Comparison of ENCODE assay signal across 13 cellular contexts in the genomic region with DNA sequence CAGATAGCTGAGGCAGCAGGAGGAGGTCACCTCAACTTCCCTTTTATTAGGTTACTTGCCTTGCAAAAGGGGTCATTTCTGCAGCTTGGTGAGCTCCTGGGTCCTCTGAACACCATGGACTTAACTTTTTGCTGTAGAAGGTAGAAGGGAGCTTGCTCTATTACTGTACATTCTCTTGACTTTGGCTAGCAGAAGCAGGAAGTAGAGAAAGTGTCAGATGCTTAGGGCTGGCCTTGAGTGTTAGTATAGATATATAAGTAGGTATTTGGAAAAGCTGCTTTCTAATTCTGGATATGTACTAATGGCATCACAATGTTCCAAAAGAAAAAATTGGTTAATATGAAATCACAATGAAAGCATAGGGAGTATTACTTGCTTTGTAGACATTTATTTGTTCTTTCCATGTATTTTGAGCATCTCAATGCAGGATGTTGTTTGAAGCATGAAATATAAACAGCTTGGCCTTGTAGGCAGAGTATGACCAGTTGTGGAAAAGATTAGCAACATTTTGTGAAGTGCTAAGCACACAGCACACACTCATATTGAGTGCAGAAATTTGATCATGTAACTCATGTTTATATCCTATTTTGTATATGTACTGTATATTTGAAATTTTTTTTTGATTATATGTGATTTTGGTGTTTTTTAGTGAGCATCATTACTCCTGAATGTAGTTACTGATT.
DNase-seq lines count a peak whose midpoint lies in the region; ATAC-seq and TF ChIP-seq lines count a peak whose summit lies in the region.
"Had no signal": no experiment of that assay in that cellular context is flagged by ENCODE, and none has a peak within 500 bp of the region (broad histone marks: within the 10 kb centered on the region; RNA-seq: fewer than 3 reads in every experiment).

No MANE protein-coding gene starts in this region.

- H3K27ac Mint-ChIP-seq in activated T-cell treated with anti-CD3 and anti-CD28 coated beads, Interleukin-2, amount 50 U/mL, for 24 hours = peak overlapping the region; percentile 3
- peak overlapping the region; percentile 5 to 71 for H3K27ac Mint-ChIP-seq in T-cell

- POLR2A ChIA-PET in T-cell (lab: Charles Lee) = interaction anchor here in 1 of 2 donors (0.5 kb wide), 1 partner anchor 24 kb away, joined by 3 read pairs; no protein-coding TSS in a partner anchor

- H3K27me3 Mint-ChIP-seq in activated T-cell treated with anti-CD3 and anti-CD28 coated beads, Interleukin-2, amount 50 U/mL, for 24 hours = no peaks in the 10 kb centered on the region
- no peaks in the 10 kb centered on the region for H3K27me3 Mint-ChIP-seq in T-cell

- peaks cover 13% of the 10 kb centered on the region for H3K4me1 ChIP-seq in right cardiac atrium (ENCODE audit: control insufficient read depth, insufficient read depth, low read length)
- peaks cover 25 to 37% (median 32%) of the 10 kb centered on the region in 3 donors for H3K4me1 ChIP-seq in skeletal muscle tissue (ENCODE audit: control insufficient read depth in 3 of 3, insufficient read depth in 3 of 3, low read length in 3 of 3)
- H3K4me1 ChIP-seq in vagina = peaks cover 35% of the 10 kb centered on the region

- no peaks in the 10 kb centered on the region for H3K9me3 Mint-ChIP-seq in activated T-cell treated with anti-CD3 and anti-CD28 coated beads, Interleukin-2, amount 50 U/mL, for 24 hours
- no peaks in the 10 kb centered on the region for H3K9me3 Mint-ChIP-seq in T-cell

- H3K27me3 ChIP-seq in right cardiac atrium (ENCODE audit: control insufficient read depth, insufficient read depth) (no peaks in the 10 kb centered on the region), skeletal muscle tissue (ENCODE audit: control insufficient read depth in 3 of 3, insufficient read depth in 3 of 3, low read length in 3 of 3) (no peaks in the 10 kb centered on the region), vagina (no peaks in the 10 kb centered on the region)
- H3K27me3 ChIP-seq: gastroesophageal sphincter, ovary had no signal

- in situ Hi-C loops in GM13976 (cut with MboI; ENCODE audit: low sequenced_read_pairs, unreplicated experiment) = no loop called here

- H3K4me3 ChIP-seq in right cardiac atrium (ENCODE audit: low read length) = no peak overlapping the region
- no peak overlapping the region for H3K4me3 ChIP-seq in skeletal muscle tissue (ENCODE audit: low read length in 3 of 3)
- no peak overlapping the region for H3K4me3 ChIP-seq in vagina
- H3K4me3 ChIP-seq: gastroesophageal sphincter, ovary had no signal

- intact Hi-C loops in right cardiac atrium (cut with DNase I) = no loop called here
- intact Hi-C loops in vagina (cut with DNase I) = no loop called here

- TF ChIP-seq CTCF in GM13976 (IDR thresholded peaks at IDR 0.05; ENCODE audit: borderline replicate concordance, control extremely low read depth, extremely low read depth, insufficient read depth, missing control alignments) (no peak), vagina (IDR thresholded peaks at IDR 0.05) (no peak)

- no peaks in the 10 kb centered on the region for H3K9me3 ChIP-seq in right cardiac atrium (ENCODE audit: control insufficient read depth, low read length)
- no peaks in the 10 kb centered on the region for H3K9me3 ChIP-seq in skeletal muscle tissue (ENCODE audit: control insufficient read depth in 3 of 3, low read length in 3 of 3)
- H3K9me3 ChIP-seq in vagina = no peaks in the 10 kb centered on the region
- H3K9me3 ChIP-seq: gastroesophageal sphincter, ovary had no signal

- H3K27ac ChIP-seq in right cardiac atrium (ENCODE audit: low read length) (peak overlapping the region; percentile 23), skeletal muscle tissue (ENCODE audit: low read depth, low read length) (peak overlapping the region; percentile 1), vagina (no peak overlapping the region)
- H3K27ac ChIP-seq: gastroesophageal sphincter, ovary had no signal

- CTCF ChIA-PET in T-cell (lab: Charles Lee) = interaction anchor here in 1 of 2 donors (1.1 to 2.0 kb wide), 3 partner anchors 11 to 89 kb away, joined by 3 to 10 read pairs (median 4); no protein-coding TSS in a partner anchor

- H3K9ac ChIP-seq in skeletal muscle tissue (ENCODE audit: low read depth in 1 of 3, low read length in 3 of 3) = no peak overlapping the region

- no peak for DNase-seq in activated T-cell treated with anti-CD3 and anti-CD28 coated beads, Interleukin-2, amount 50 U/mL, for 24 hours
- DNase-seq in activated T-cell treated with anti-CD3 and anti-CD28 coated beads, Interleukin-2, amount 50 U/mL, for 48 hours = no peak
- DNase-seq in T-cell = no peak
- no peak for DNase-seq in right cardiac atrium
- no peak for DNase-seq in NCI-H1092 (lab: John Stamatoyannopoulos, UW)
- no peak for DNase-seq in GM13976 (ENCODE audit: low spot score)
- no peak for DNase-seq in vagina (ENCODE audit: extremely low spot score in 2 of 2)
- DNase-seq: DMS79; effector memory CD4-positive, alpha-beta T cell; ovary; T1000 had no signal

- H3K36me3 Mint-ChIP-seq in activated T-cell treated with anti-CD3 and anti-CD28 coated beads, Interleukin-2, amount 50 U/mL, for 24 hours (ENCODE audit: low read depth) = peaks cover 55% of the 10 kb centered on the region
- H3K36me3 Mint-ChIP-seq in T-cell = peaks cover 27% of the 10 kb centered on the region

- no peak overlapping the region for H3K4me3 Mint-ChIP-seq in activated T-cell treated with anti-CD3 and anti-CD28 coated beads, Interleukin-2, amount 50 U/mL, for 24 hours
- peak overlapping the region in 1 of 3 donors; percentile 25 for H3K4me3 Mint-ChIP-seq in T-cell

- peaks cover 0 to 3% (median 0%) of the 10 kb centered on the region in 3 donors for H3K36me3 ChIP-seq in skeletal muscle tissue (ENCODE audit: control insufficient read depth in 3 of 3, insufficient read depth in 3 of 3, low read length in 3 of 3)
- H3K36me3 ChIP-seq in vagina = peaks cover 0 to 4% of the 10 kb centered on the region in 2 donors
- H3K36me3 ChIP-seq: ovary had no signal

- H3K4me1 Mint-ChIP-seq in activated T-cell treated with anti-CD3 and anti-CD28 coated beads, Interleukin-2, amount 50 U/mL, for 24 hours (ENCODE audit: low read depth) = peaks cover 66% of the 10 kb centered on the region
- peaks cover 69 to 75% (median 74%) of the 10 kb centered on the region in 3 donors for H3K4me1 Mint-ChIP-seq in T-cell

- ATAC-seq in T-cell (replicated peaks in 1 of 4) (peak; percentile 45 to 74 (median 65)), right cardiac atrium (no peak)
- ATAC-seq: gastroesophageal sphincter had no signal

- no peak for TF ChIP-seq POLR2A in vagina (IDR thresholded peaks at IDR 0.05)

Comparison
In these comparisons a context has a peak if more than half of its experiments do, and no peak if none do; other contexts are left out.
1. ATAC-seq: peak in T-cell (4 of 4); none in right cardiac atrium (0 of 2).